Comparison of ENCODE assay signal across 9 cellular contexts in the genomic region with DNA sequence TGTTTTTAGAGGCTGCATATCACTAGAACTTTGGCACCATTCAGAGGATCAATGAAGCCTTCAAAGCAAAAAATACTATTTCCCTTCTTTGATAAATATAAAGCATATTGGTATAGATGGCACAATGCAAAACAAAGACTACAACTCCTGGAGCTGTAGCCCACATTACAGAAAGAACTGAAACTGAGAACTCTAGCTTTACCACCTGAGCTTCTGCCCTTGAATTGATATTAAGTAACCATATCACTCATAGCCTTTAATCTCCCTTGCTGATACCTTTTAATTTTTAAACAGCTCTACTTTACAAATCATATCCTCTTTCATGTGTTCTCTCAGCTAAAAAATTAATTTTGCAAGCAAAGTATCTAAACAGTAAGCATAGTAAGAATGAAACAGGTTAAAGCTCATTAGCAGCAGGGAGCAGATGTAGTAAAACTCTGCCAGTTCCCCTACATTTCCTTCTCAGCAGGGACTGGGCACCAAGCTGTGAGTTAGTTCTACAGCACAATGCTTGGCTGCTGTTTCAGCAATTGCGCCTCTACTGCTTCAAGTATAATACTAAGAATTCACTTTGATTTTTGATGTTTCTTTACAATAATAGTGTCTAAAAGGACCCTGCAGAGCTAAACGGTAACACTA.
A peak's percentile ranks its signal among the peaks of the same experiment; 100 is the strongest.
DNase-seq lines count a peak whose midpoint lies in the region; ATAC-seq, FAIRE-seq and TF ChIP-seq lines count a peak whose summit lies in the region.
"Had no signal": no experiment of that assay in that cellular context is flagged by ENCODE, and none has a peak within 500 bp of the region (broad histone marks: within the 10 kb centered on the region; RNA-seq: fewer than 3 reads in every experiment).

No MANE protein-coding gene starts in this region.

- no peaks in the 10 kb centered on the region for H3K27me3 ChIP-seq in testis

- H3K4me3 ChIP-seq in testis (no peak overlapping the region), foreskin fibroblast (ENCODE audit: low read depth in 1 of 2, low read length in 2 of 2) (no peak overlapping the region)

- TF ChIP-seq CTCF in testis (IDR thresholded peaks at IDR 0.05) (no peak), foreskin fibroblast (IDR thresholded peaks at IDR 0.05; ENCODE audit: low read depth, low read length) (no peak)

- H3K27me3 Mint-ChIP-seq in stimulated activated naive CD8-positive, alpha-beta T cell treated with anti-CD3 and anti-CD28 coated beads, Interleukin-15, amount 100 ng/mL, for 72 hours, result no peaks in the 10 kb centered on the region

- no peaks in the 10 kb centered on the region for H3K4me1 ChIP-seq in testis

- H3K36me3 ChIP-seq in testis (ENCODE audit: low read depth, missing control alignments), result no peaks in the 10 kb centered on the region

- no peak for DNase-seq in stimulated activated naive CD8-positive, alpha-beta T cell treated with anti-CD3 and anti-CD28 coated beads, Interleukin-15, amount 100 ng/mL, for 72 hours
- DNase-seq in stimulated activated naive CD8-positive, alpha-beta T cell treated with anti-CD3 and anti-CD28 coated beads, Interleukin-15, Interleukin-2, amounts not matched to agents 100 U/mL and 50 U/mL, for 24 hours, result no peak
- DNase-seq in NCI-H69 (lab: John Stamatoyannopoulos, UW) (peak; percentile 96), testis (peak; percentile 17), GM12891 (ENCODE audit: insufficient read length, low spot score) (no peak), foreskin fibroblast (no peak), HuH-7 (ENCODE audit: low spot score) (no peak)

- no peak overlapping the region for H3K4me3 Mint-ChIP-seq in stimulated activated naive CD8-positive, alpha-beta T cell treated with anti-CD3 and anti-CD28 coated beads, Interleukin-15, amount 100 ng/mL, for 72 hours

- TF ChIP-seq POLR2A in testis (IDR thresholded peaks at IDR 0.05) (no peak), GM12891 (IDR thresholded peaks at IDR 0.05; ENCODE audit: low read depth, low read length) (no peak)

- ATAC-seq in stimulated activated naive CD8-positive, alpha-beta T cell treated with anti-CD3 and anti-CD28 coated beads, Interleukin-15, amount 100 ng/mL, for 72 hours, result peak; percentile 79
- ATAC-seq in stimulated activated naive CD8-positive, alpha-beta T cell treated with anti-CD3 and anti-CD28 coated beads, Interleukin-15, Interleukin-2, amounts not matched to agents 100 U/mL and 50 U/mL, for 24 hours, result no peak
- peak; percentile 61 for ATAC-seq in HG03060 (IDR thresholded peaks at IDR 0.05; ENCODE audit: low read depth, unreplicated experiment)

- H3K4me1 Mint-ChIP-seq in stimulated activated naive CD8-positive, alpha-beta T cell treated with anti-CD3 and anti-CD28 coated beads, Interleukin-15, amount 100 ng/mL, for 72 hours, result peaks cover 5% of the 10 kb centered on the region

- FAIRE-seq in GM12891 (lab: Jason Lieb, UNC), result no peak
- FAIRE-seq: astrocyte had no signal

- H3K9me3 ChIP-seq in testis, result no peaks in the 10 kb centered on the region

- WGBS in testis, 2 donors, result 37 to 52% methylated on average over 2 of the region's 2 CpGs

- no peaks in the 10 kb centered on the region for H3K9me3 Mint-ChIP-seq in stimulated activated naive CD8-positive, alpha-beta T cell treated with anti-CD3 and anti-CD28 coated beads, Interleukin-15, amount 100 ng/mL, for 72 hours

- H3K27ac Mint-ChIP-seq in stimulated activated naive CD8-positive, alpha-beta T cell treated with anti-CD3 and anti-CD28 coated beads, Interleukin-15, amount 100 ng/mL, for 72 hours, result no peak overlapping the region

- H3K27ac ChIP-seq in testis, result no peak overlapping the region

- intact Hi-C loops in testis (cut with DNase I; ENCODE audit: low total_unique reads), result no loop called here

TF ChIP-seq in GM12891, 5 proteins besides CTCF, POLR2A, EP300 and RAD21:
- TF ChIP-seq POLR2AphosphoS5 (IDR thresholded peaks at IDR 0.05; ENCODE audit: low read depth, low read length) (no peak), PAX5 (IDR thresholded peaks at IDR 0.05; ENCODE audit: insufficient read depth, low read length, severe bottlenecking) (no peak), SPI1 (IDR thresholded peaks at IDR 0.05; ENCODE audit: low read depth, low read length) (no peak), POU2F2 (IDR thresholded peaks at IDR 0.05; ENCODE audit: low read depth, low read length) (no peak), TAF1 (IDR thresholded peaks at IDR 0.05; ENCODE audit: low read depth, low read length) (no peak)

Comparison
In these comparisons a context has a peak if more than half of its experiments do, and no peak if none do; other contexts are left out.
1. DNase-seq: peak in NCI-H69 (single experiment) and testis (single experiment); none in stimulated activated naive CD8-positive, alpha-beta T cell treated with anti-CD3 and anti-CD28 coated beads, Interleukin-15, amount 100 ng/mL, for 72 hours (0 of 2), stimulated activated naive CD8-positive, alpha-beta T cell treated with anti-CD3 and anti-CD28 coated beads, Interleukin-15, Interleukin-2, amounts not matched to agents 100 U/mL and 50 U/mL, for 24 hours (single experiment), GM12891 (single experiment), foreskin fibroblast (0 of 2) and HuH-7 (single experiment).